In the genomic region with DNA sequence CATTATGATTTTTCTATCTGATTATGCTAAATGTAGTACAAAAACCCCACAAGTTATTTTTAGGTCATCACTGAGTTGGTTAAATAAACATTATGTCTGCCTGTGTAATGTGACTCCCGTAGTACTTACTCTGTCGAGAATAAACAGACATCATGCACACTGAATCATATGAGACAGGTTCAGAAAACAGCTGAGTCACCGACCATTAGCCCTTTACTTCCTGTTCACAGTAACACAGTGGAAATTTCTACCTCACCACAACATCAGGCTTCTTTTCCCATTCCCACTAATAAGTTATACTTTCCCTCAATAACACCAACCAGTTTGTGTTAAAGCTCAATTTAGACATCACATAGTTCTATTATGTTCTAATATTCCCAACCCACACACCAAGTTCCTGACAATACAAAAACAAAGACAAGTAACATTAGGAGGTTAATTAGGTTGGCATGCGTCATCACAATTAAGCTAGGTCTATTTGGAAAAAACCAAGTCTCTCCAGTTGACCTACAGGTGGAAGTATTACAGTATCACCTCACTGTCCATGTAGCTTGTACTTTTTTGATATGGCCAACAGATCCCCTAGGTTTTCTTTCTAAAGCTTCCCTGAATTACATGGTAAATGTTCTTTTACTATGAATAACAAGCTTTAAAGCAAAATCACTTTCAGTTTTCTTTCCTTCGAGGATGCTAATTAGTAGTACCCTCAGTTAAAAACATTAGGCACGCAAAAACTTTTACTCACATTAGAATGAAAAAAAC, we compare ENCODE assay signal across 8 cellular contexts.
DNase-seq lines count a peak whose midpoint lies in the region; ATAC-seq lines count a peak whose summit lies in the region.

No MANE protein-coding gene starts in this region.

- H3K36me3 Mint-ChIP-seq in activated naive CD4-positive, alpha-beta T cell treated with anti-CD3 and anti-CD28 coated beads, Interleukin-2, amount 10 ng/mL, durations not matched to agents 7 days and 5 days: peaks cover 13% of the 10 kb centered on the region

- H3K27ac Mint-ChIP-seq in activated naive CD4-positive, alpha-beta T cell treated with anti-CD3 and anti-CD28 coated beads, Interleukin-2, amount 10 ng/mL, durations not matched to agents 7 days and 5 days: peak overlapping the region; percentile 89

- CTCF ChIA-PET in activated naive CD4-positive, alpha-beta T cell treated with anti-CD3 and anti-CD28 coated beads, Interleukin-2, amount 10 ng/mL, durations not matched to agents 7 days and 5 days (lab: Charles Lee): no interaction called here

- H3K4me1 Mint-ChIP-seq in activated naive CD4-positive, alpha-beta T cell treated with anti-CD3 and anti-CD28 coated beads, Interleukin-2, amount 10 ng/mL, durations not matched to agents 7 days and 5 days: peaks cover 17% of the 10 kb centered on the region

- no peaks in the 10 kb centered on the region for H3K9me3 Mint-ChIP-seq in activated naive CD4-positive, alpha-beta T cell treated with anti-CD3 and anti-CD28 coated beads, Interleukin-2, amount 10 ng/mL, durations not matched to agents 7 days and 5 days

- peak overlapping the region; percentile 36 for H3K4me3 Mint-ChIP-seq in activated naive CD4-positive, alpha-beta T cell treated with anti-CD3 and anti-CD28 coated beads, Interleukin-2, amount 10 ng/mL, durations not matched to agents 7 days and 5 days

- peak; percentile 74 for ATAC-seq in GM19463 (IDR thresholded peaks at IDR 0.05; ENCODE audit: unreplicated experiment)

- peak; percentile 89 for DNase-seq in DMS79 treated with DMSO at 0.1 percent for 48 hours (lab: John Stamatoyannopoulos, UW)
- DNase-seq in HK-2 (ENCODE audit: unreplicated experiment): peak; percentile 41
- peak; percentile 61 for DNase-seq in NCI-H526 treated with DMSO at 0.1 percent for 48 hours (lab: John Stamatoyannopoulos, UW)
- peak; percentile 41 for DNase-seq in activated naive CD4-positive, alpha-beta T cell treated with anti-CD3 and anti-CD28 coated beads, Interleukin-2, amount 10 ng/mL, durations not matched to agents 7 days and 5 days
- DNase-seq in glomerular endothelial cell (ENCODE audit: extremely low read depth, low read depth, low spot score): peak; percentile 100
- peak; percentile 98 for DNase-seq in pulmonary artery endothelial cell (ENCODE audit: low read depth, low spot score)
- no peak for DNase-seq in NCI-H524 treated with DMSO at 0.1 percent for 48 hours (lab: John Stamatoyannopoulos, UW)

- no peaks in the 10 kb centered on the region for H3K27me3 Mint-ChIP-seq in activated naive CD4-positive, alpha-beta T cell treated with anti-CD3 and anti-CD28 coated beads, Interleukin-2, amount 10 ng/mL, durations not matched to agents 7 days and 5 days
